ENCODE assay signal across 25 cellular contexts in the genomic region with DNA sequence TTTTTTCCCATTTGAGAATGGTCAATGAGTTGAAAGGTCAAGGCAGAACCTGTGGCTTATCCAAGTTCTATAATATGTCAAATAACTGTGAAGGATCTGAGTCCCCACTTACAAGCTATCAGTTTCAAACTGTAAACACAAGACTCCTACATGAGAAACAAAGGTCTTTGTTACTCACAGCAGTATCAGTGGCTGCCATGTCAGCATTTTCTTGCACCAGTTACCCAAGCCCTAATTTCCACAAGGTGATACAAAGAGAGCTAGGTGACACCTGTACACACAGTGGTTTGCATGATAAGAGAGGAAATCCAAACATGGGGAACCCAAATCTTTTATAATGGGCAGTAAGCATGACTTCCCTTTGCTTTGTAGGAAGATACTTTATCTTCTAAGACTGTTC. TPM values are rescaled to one million over a fixed set of nuclear protein-coding genes. Genes with fewer than 3 reads are reported as not detected.
DNase-seq lines count a peak whose midpoint lies in the region; ATAC-seq, FAIRE-seq and TF ChIP-seq lines count a peak whose summit lies in the region.
"Had no signal": no experiment of that assay in that cellular context is flagged by ENCODE, and none has a peak within 500 bp of the region (broad histone marks: within the 10 kb centered on the region; RNA-seq: fewer than 3 reads in every experiment).

No MANE protein-coding gene starts in this region.

- no peak overlapping the region for H4K91ac ChIP-seq in H1 (replicated peaks; ENCODE audit: insufficient read length, low read length)

- BruUV-seq in HepG2 (replicated peaks; lab: Mats Ljungman, UMichigan), result no TSS peak

- H3K27ac ChIP-seq in HepG2 (ENCODE audit: extremely low read length, insufficient read depth, low read length) (no peak overlapping the region), right lobe of liver (no peak overlapping the region), MM.1S (ENCODE audit: low read length) (no peak overlapping the region), H1 (ENCODE audit: low read depth, low read length) (no peak overlapping the region)
- H3K27ac ChIP-seq: 22Rv1, BLaER1 had no signal

- in situ Hi-C loops in HepG2 (cut with HindIII; ENCODE audit: extremely low pct_ligation_motif_present, low pct_unique_long_range_greater_than_20kb), result no loop called here

- no peaks in the 10 kb centered on the region for H3K27me3 ChIP-seq in HepG2 (ENCODE audit: control insufficient read depth in 1 of 2, insufficient read depth in 2 of 2, low read length in 2 of 2)
- no peaks in the 10 kb centered on the region for H3K27me3 ChIP-seq in right lobe of liver
- no peaks in the 10 kb centered on the region for H3K27me3 ChIP-seq in MM.1S (replicated peaks; ENCODE audit: insufficient read depth, low read length)
- no peaks in the 10 kb centered on the region for H3K27me3 ChIP-seq in H1 (replicated peaks in 1 of 4; ENCODE audit: control insufficient read depth in 3 of 4, extremely low read depth in 1 of 4, insufficient read depth in 3 of 4, low read length in 3 of 4)
- H3K27me3 ChIP-seq: BE2C, BLaER1 had no signal

- H3K9me3 ChIP-seq in HepG2 (ENCODE audit: low read length), result peaks cover 7% of the 10 kb centered on the region
- peaks cover 0 to 4% (median 0%) of the 10 kb centered on the region in 4 donors for H3K9me3 ChIP-seq in right lobe of liver
- H3K9me3 ChIP-seq in MM.1S (replicated peaks; ENCODE audit: insufficient read depth, low read length), result no peaks in the 10 kb centered on the region
- H3K9me3 ChIP-seq in H1 (ENCODE audit: insufficient read depth in 2 of 2, low read depth in 1 of 2, low read length in 1 of 2), result peaks cover 0 to 2% of the 10 kb centered on the region in 2 experiments; a peak in 1 of 4 replicates
- H3K9me3 ChIP-seq: BE2C, BLaER1 had no signal

- H3K4me2 ChIP-seq in HepG2 (ENCODE audit: low read depth, low read length) (no peak overlapping the region), MM.1S (ENCODE audit: low read depth, low read length) (no peak overlapping the region), H1 (ENCODE audit: insufficient read depth in 1 of 2, low read depth in 2 of 2, low read length in 2 of 2) (no peak overlapping the region)
- H3K4me2 ChIP-seq: BLaER1 had no signal

- TF ChIP-seq EP300 in HepG2 (IDR thresholded peaks at IDR 0.05; ENCODE audit: low read depth in 2 of 2, low read length in 2 of 2) (no peak), HepG2 (CRISPR knock-in tag; IDR thresholded peaks at IDR 0.05; ENCODE audit: borderline replicate concordance) (no peak), H1 (IDR thresholded peaks at IDR 0.05; ENCODE audit: borderline replicate concordance in 1 of 2, low read depth in 2 of 2, low read length in 2 of 2) (no peak)

- H3K14ac ChIP-seq in H1 (ENCODE audit: insufficient read length), result no peak overlapping the region

- ATAC-seq in HepG2 (no peak), right lobe of liver (no peak), GM21529 (IDR thresholded peaks at IDR 0.05; ENCODE audit: unreplicated experiment) (no peak)
- ATAC-seq: GM12878 had no signal

- H2BK5ac ChIP-seq in H1 (ENCODE audit: low read depth, low read length), result no peak overlapping the region

- H4K8ac ChIP-seq in H1 (ENCODE audit: extremely low read depth, insufficient read depth, low read length), result no peak overlapping the region

- H3K23me2 ChIP-seq in H1 (ENCODE audit: low read depth, low read length), result no peaks in the 10 kb centered on the region

- no peaks in the 10 kb centered on the region for H3F3A ChIP-seq in MM.1S (ENCODE audit: insufficient read depth, low read length)

- H3K79me2 ChIP-seq in HepG2 (ENCODE audit: insufficient read depth, low read length) (no peaks in the 10 kb centered on the region), MM.1S (ENCODE audit: low read length) (no peaks in the 10 kb centered on the region), H1 (ENCODE audit: control insufficient read depth in 1 of 2, insufficient read depth in 2 of 2, low read length in 2 of 2) (no peaks in the 10 kb centered on the region)

- no peak overlapping the region for H3K18ac ChIP-seq in H1 (ENCODE audit: extremely low read depth, low read length)

- H4K20me1 ChIP-seq in HepG2 (ENCODE audit: insufficient read depth, low read length) (no peaks in the 10 kb centered on the region), MM.1S (ENCODE audit: insufficient read depth, low read length) (no peaks in the 10 kb centered on the region), H1 (replicated peaks in 1 of 2; ENCODE audit: control insufficient read depth in 1 of 2, insufficient read depth in 2 of 2, low read length in 2 of 2) (no peaks in the 10 kb centered on the region)
- H4K20me1 ChIP-seq: BLaER1 had no signal

- intact Hi-C loops in HepG2 (cut with micrococcal nuclease; ENCODE audit: unreplicated experiment), result no loop called here
- intact Hi-C loops in right lobe of liver (cut with DNase I), result no loop called here

- no peak overlapping the region for H2BK15ac ChIP-seq in H1 (ENCODE audit: low read length)

- H3K79me1 ChIP-seq in H1 (ENCODE audit: low read depth, low read length), result no peaks in the 10 kb centered on the region

- no peak overlapping the region for H3K4ac ChIP-seq in H1 (replicated peaks; ENCODE audit: insufficient read length, low read depth, low read length)

- TF ChIP-seq POLR2A in HepG2 (IDR thresholded peaks at IDR 0.05; ENCODE audit: insufficient read depth in 1 of 2, low read depth in 2 of 2, low read length in 2 of 2), result no peak
- TF ChIP-seq POLR2A in right lobe of liver (IDR thresholded peaks at IDR 0.05), result no peak
- TF ChIP-seq POLR2A in H1 (IDR thresholded peaks at IDR 0.05; ENCODE audit: control extremely low read depth in 1 of 2, low read depth in 2 of 2, low read length in 2 of 2), result no peak

- H2BK12ac ChIP-seq in H1 (ENCODE audit: low read depth, low read length), result no peak overlapping the region

- POLR2A ChIA-PET in HepG2 (lab: Yijun Ruan, JAX), result no interaction called here
- POLR2A ChIA-PET in H1 (lab: Charles Lee; ENCODE audit: partially characterized antibody), result no interaction called here

- H3K4me3 ChIP-seq in HepG2 (replicated peaks in 1 of 3; ENCODE audit: insufficient read depth in 1 of 3, low read depth in 2 of 3, low read length in 3 of 3), result no peak overlapping the region
- H3K4me3 ChIP-seq in right lobe of liver, result no peak overlapping the region
- H3K4me3 ChIP-seq in MM.1S (ENCODE audit: low read length), result no peak overlapping the region
- H3K4me3 ChIP-seq in H1 (ENCODE audit: extremely low read depth in 1 of 4, insufficient read depth in 2 of 4, low read depth in 3 of 4, low read length in 4 of 4), result no peak overlapping the region
- H3K4me3 ChIP-seq: BLaER1, GM12878 had no signal

- TF ChIP-seq RAD21 in HepG2 (CRISPR knock-in tag; IDR thresholded peaks at IDR 0.05) (no peak), H1 (IDR thresholded peaks at IDR 0.05 in 1 of 2, conservative IDR thresholded peaks at IDR 0.05 in 1 of 2; ENCODE audit: low read depth in 2 of 2, low read length in 2 of 2) (no peak)

- H2BK20ac ChIP-seq in H1 (ENCODE audit: low read length), result no peak overlapping the region

- no peak overlapping the region for H4K5ac ChIP-seq in H1 (ENCODE audit: insufficient read length, low read depth, low read length)

- TF ChIP-seq CTCF in HepG2 (CRISPR knock-in tag; IDR thresholded peaks at IDR 0.05) (no peak), right lobe of liver (IDR thresholded peaks at IDR 0.05) (no peak), MM.1S (IDR thresholded peaks at IDR 0.05; ENCODE audit: low read length) (no peak), H1 (IDR thresholded peaks at IDR 0.05; ENCODE audit: control extremely low read depth in 1 of 3, insufficient read depth in 1 of 3, low read depth in 1 of 3, low read length in 3 of 3) (no peak)

- H3K23ac ChIP-seq in H1 (ENCODE audit: insufficient read length), result no peak overlapping the region

- FAIRE-seq in HepG2 (lab: Jason Lieb, UNC) (no peak), H1 (lab: Jason Lieb, UNC) (no peak)
- FAIRE-seq: GM12878, GM12892, GM18507 had no signal

- CTCF ChIA-PET in HepG2 (lab: Yijun Ruan, JAX; ENCODE audit: low intra/inter-chr PET ratio, low total read pairs) (no interaction called here), H1 (lab: Charles Lee; ENCODE audit: partially characterized antibody) (interaction anchor here (1.3 kb wide), 1 partner anchor 35 kb away, joined by 3 read pairs; no protein-coding TSS in a partner anchor)

- H3K9ac ChIP-seq in HepG2 (ENCODE audit: insufficient read depth, low read depth, low read length) (no peak overlapping the region), MM.1S (ENCODE audit: low read length) (no peak overlapping the region), H1 (replicated peaks in 1 of 4; ENCODE audit: extremely low read depth in 1 of 4, low read depth in 3 of 4, low read length in 3 of 4) (no peak overlapping the region)
- H3K9ac ChIP-seq: BLaER1 had no signal

- H3K36me3 ChIP-seq in HepG2 (replicated peaks in 1 of 2; ENCODE audit: control insufficient read depth in 1 of 2, insufficient read depth in 2 of 2, low read length in 2 of 2), result no peaks in the 10 kb centered on the region
- no peaks in the 10 kb centered on the region for H3K36me3 ChIP-seq in right lobe of liver
- H3K36me3 ChIP-seq in MM.1S (replicated peaks; ENCODE audit: insufficient read depth, low read length), result no peaks in the 10 kb centered on the region
- H3K36me3 ChIP-seq in H1 (ENCODE audit: control insufficient read depth in 2 of 4, insufficient read depth in 4 of 4, low read length in 3 of 4), result no peaks in the 10 kb centered on the region
- H3K36me3 ChIP-seq: BE2C, BLaER1 had no signal

- H2BK120ac ChIP-seq in H1 (replicated peaks; ENCODE audit: low read depth, low read length), result no peak overlapping the region

- H2AFZ ChIP-seq in HepG2 (ENCODE audit: low read length), result no peak overlapping the region
- no peak overlapping the region for H2AFZ ChIP-seq in MM.1S (ENCODE audit: low read length)
- no peak overlapping the region for H2AFZ ChIP-seq in H1 (ENCODE audit: low read length)

- no peak overlapping the region for H3K56ac ChIP-seq in H1 (replicated peaks; ENCODE audit: insufficient read length, low read depth, low read length)

- no peaks in the 10 kb centered on the region for H3K9me2 ChIP-seq in MM.1S (replicated peaks; ENCODE audit: insufficient read depth, low read length)

- no peak overlapping the region for H2AK5ac ChIP-seq in H1 (ENCODE audit: low read depth, low read length)

- DNase-seq in HepG2 (ENCODE audit: low spot score), result no peak
- no peak for DNase-seq in right lobe of liver
- DNase-seq in MM.1S, result peak; percentile 44
- DNase-seq in H1 (ENCODE audit: low read depth in 1 of 2, low spot score in 2 of 2), result no peak
- DNase-seq in pons (ENCODE audit: low spot score), result no peak
- DNase-seq: ACHN; BE2C; C1 segment of cervical spinal cord; CD4-positive, alpha-beta memory T cell; CD4-positive, CD25-positive, alpha-beta regulatory T cell; CD8-positive, alpha-beta memory T cell; COR-L47; DMS 273 treated with DMSO at 0.1 percent for 48 hours; DMS153; DMS53; DMS79; DND-41; EL; GDM1 had no signal

- peaks cover under 1% of the 10 kb centered on the region; the same call in 1 of the 2 replicates for H3K4me1 ChIP-seq in HepG2 (ENCODE audit: insufficient read depth, low read length)
- H3K4me1 ChIP-seq in right lobe of liver, result no peaks in the 10 kb centered on the region
- H3K4me1 ChIP-seq in MM.1S (ENCODE audit: low read length), result peaks cover 7% of the 10 kb centered on the region; the same call in 1 of the 2 replicates
- no peaks in the 10 kb centered on the region for H3K4me1 ChIP-seq in H1 (replicated peaks in 1 of 4; ENCODE audit: control insufficient read depth in 3 of 4, insufficient read depth in 4 of 4, low read length in 3 of 4)
- H3K4me1 ChIP-seq: BE2C, BLaER1 had no signal

RNA-seq across cellular contexts. Expression of a gene that starts 8.0 kb away (rescaled TPM):
- 83.8 and 99.6 TPM in 2 replicates for total RNA-seq in HepG2 (2016; rRNA removed; fragmentation: Illumina TruSeq; extraction: Trizol)
- 108 and 112 TPM in 2 replicates for total RNA-seq in HepG2 (2016; cell fraction: cytosol; rRNA removed; fragmentation: Illumina TruSeq; extraction: Trizol; ENCODE audit: low read depth)
- total RNA-seq in HepG2 (2016; cell fraction: insoluble cytoplasmic fraction; rRNA removed; fragmentation: Illumina TruSeq; extraction: Trizol), result 84.3 and 103 TPM in 2 replicates
- total RNA-seq in HepG2 (2016; cell fraction: membrane; rRNA removed; fragmentation: Illumina TruSeq; extraction: Trizol), result 88.3 and 91.3 TPM in 2 replicates
- 67.3 and 76.3 TPM in 2 replicates for total RNA-seq in HepG2 (2016; cell fraction: nucleus; rRNA removed; fragmentation: Illumina TruSeq; extraction: Trizol)
- polyA plus RNA-seq in HepG2 (2011; rRNA removed), result 78.1 and 85.7 TPM in 2 replicates
- polyA plus RNA-seq in HepG2 (2011; cell fraction: cytosol; rRNA removed), result 41.6 and 51.6 TPM in 2 replicates
- polyA plus RNA-seq in HepG2 (2011; cell fraction: nucleus; rRNA removed), result 37.0 and 39.5 TPM in 2 replicates
- 61.9 and 66.8 TPM in 2 replicates for polyA plus RNA-seq in HepG2 (2012)
- polyA plus RNA-seq in HepG2 (2016; cell fraction: cytosol; fragmentation: Illumina TruSeq; extraction: Trizol; ENCODE audit: low read depth), result 9.8 and 12.9 TPM in 2 replicates
- polyA plus RNA-seq in HepG2 (2016; cell fraction: insoluble cytoplasmic fraction; fragmentation: Illumina TruSeq; extraction: Trizol; ENCODE audit: low read depth), result 96.5 and 97.5 TPM in 2 replicates
- polyA plus RNA-seq in HepG2 (2016; cell fraction: membrane; fragmentation: Illumina TruSeq; extraction: Trizol; ENCODE audit: low read depth), result 29.4 and 30.1 TPM in 2 replicates
- polyA plus RNA-seq in HepG2 (2016; cell fraction: nucleus; fragmentation: Illumina TruSeq; extraction: Trizol; ENCODE audit: insufficient read depth, low read depth), result 54.4 and 58.0 TPM in 2 replicates
- polyA minus RNA-seq in HepG2 (2011; rRNA and poly(A)+ RNA removed; ENCODE audit: low replicate concordance), result 138 and 314 TPM in 2 replicates
- polyA minus RNA-seq in HepG2 (2011; cell fraction: cytosol; rRNA and poly(A)+ RNA removed), result 92.2 and 96.8 TPM in 2 replicates
- polyA minus RNA-seq in HepG2 (2011; cell fraction: nucleus; rRNA and poly(A)+ RNA removed), result 133 and 151 TPM in 2 replicates
- total RNA-seq in right lobe of liver, result 10 to 100 TPM; 49.6 to 94.5 (median 66.0) TPM
- total RNA-seq in H1 (2021; fragmentation: NEBNext Ultra II Directional; extraction: Animal tissue kit (Norgen Biotek cat#: 25700)), result 101 and 105 TPM in 2 replicates
- polyA plus RNA-seq in H1 (2011; rRNA removed), result 49.8 and 62.4 TPM in 2 replicates
- polyA plus RNA-seq in H1 (2011; cell fraction: cytosol; rRNA removed), result 70.9 TPM
- polyA plus RNA-seq in H1 (2011; cell fraction: nucleus; rRNA removed), result 62.0 TPM
- polyA plus RNA-seq in H1 (2012, experiment 1 of 2), result 58.3 to 81.6 TPM (median 71.5 TPM) in 4 replicates
- 6.7 TPM for polyA plus RNA-seq in H1 (2012, experiment 2 of 2)
- polyA plus RNA-seq in H1 (2013, experiment 1 of 2), result 64.1 TPM
- 64.0 TPM for polyA plus RNA-seq in H1 (2013, experiment 2 of 2)
- polyA minus RNA-seq in H1 (2011; rRNA and poly(A)+ RNA removed), result 206 and 251 TPM in 2 replicates
- 107 TPM for polyA minus RNA-seq in H1 (2011; cell fraction: cytosol; rRNA and poly(A)+ RNA removed)
- polyA minus RNA-seq in H1 (2011; cell fraction: nucleus; rRNA and poly(A)+ RNA removed), result 122 TPM
